ENCODE assay signal across 14 cellular contexts in genomic region chr7:128271471-128272454, GRCh38. TPM values are rescaled to one million over a fixed set of nuclear protein-coding genes. Genes with fewer than 3 reads are reported as not detected.
DNase-seq lines count a peak whose midpoint lies in the region; ATAC-seq, FAIRE-seq and TF ChIP-seq lines count a peak whose summit lies in the region.
"Had no signal": no experiment of that assay in that cellular context is flagged by ENCODE, and none has a peak within 500 bp of the region (broad histone marks: within the 10 kb centered on the region; RNA-seq: fewer than 3 reads in every experiment).

No MANE protein-coding gene starts in this region.

- peak overlapping the region in 1 of 2 donors; percentile 34 for H3K9ac ChIP-seq in kidney (ENCODE audit: low read length in 2 of 2)
- H3K9ac ChIP-seq in skeletal muscle satellite cell (ENCODE audit: low read depth, low read length): peak overlapping the region; percentile 46
- H3K9ac ChIP-seq: KMS-11 had no signal

- FAIRE-seq in kidney (lab: Jason Lieb, UNC): no peak

- peaks cover 28% of the 10 kb centered on the region for H3K27me3 Mint-ChIP-seq in dendritic cell treated with granulocyte-macrophage colony-stimulating factor and Interleukin-4, amounts not matched to agents 40 ng/mL and 50 ng/mL, for 4 days
- peaks cover 5% of the 10 kb centered on the region for H3K27me3 Mint-ChIP-seq in endothelial cell (ENCODE audit: unreplicated experiment)

- no peak for ATAC-seq in HG03280 (IDR thresholded peaks at IDR 0.05; ENCODE audit: unreplicated experiment)
- ATAC-seq: activated CD8-positive, alpha-beta T cell treated with anti-CD3 and anti-CD28 coated beads for 36 hours had no signal

- intact Hi-C loops in dendritic cell treated with granulocyte-macrophage colony-stimulating factor and Interleukin-4, amounts not matched to agents 40 ng/mL and 50 ng/mL, for 4 days (cut with micrococcal nuclease): no loop called here
- intact Hi-C loops in kidney (cut with DNase I): no loop called here

- no peak overlapping the region for H3K27ac Mint-ChIP-seq in dendritic cell treated with granulocyte-macrophage colony-stimulating factor and Interleukin-4, amounts not matched to agents 40 ng/mL and 50 ng/mL, for 4 days
- H3K27ac Mint-ChIP-seq in endothelial cell (ENCODE audit: unreplicated experiment): no peak overlapping the region
- H3K27ac Mint-ChIP-seq: activated CD8-positive, alpha-beta T cell treated with anti-CD3 and anti-CD28 coated beads for 36 hours; brain had no signal

- peak; percentile 20 for DNase-seq in ELF-1 (ENCODE audit: low read depth, low spot score)
- DNase-seq in kidney: no peak
- DNase-seq in NCI-H1436 treated with DMSO at 0.1 percent for 48 hours (lab: John Stamatoyannopoulos, UW): no peak
- no peak for DNase-seq in DMS153 (lab: John Stamatoyannopoulos, UW)
- no peak for DNase-seq in endothelial cell (ENCODE audit: low spot score)
- DNase-seq: activated CD8-positive, alpha-beta T cell treated with anti-CD3 and anti-CD28 coated beads for 36 hours; DMS 273 treated with DMSO at 0.1 percent for 48 hours; NCI-H345 had no signal

- H3K4me1 ChIP-seq in kidney (ENCODE audit: control insufficient read depth in 1 of 2, insufficient read depth in 1 of 2, low read depth in 1 of 2, low read length in 2 of 2) (peaks cover 6 to 16% of the 10 kb centered on the region in 2 donors), skeletal muscle satellite cell (ENCODE audit: control insufficient read depth, insufficient read depth, low read length) (peaks cover 21% of the 10 kb centered on the region)

- H3K36me3 ChIP-seq in kidney (ENCODE audit: control insufficient read depth in 1 of 2, insufficient read depth in 2 of 2, low read length in 2 of 2) (no peaks in the 10 kb centered on the region), skeletal muscle satellite cell (ENCODE audit: insufficient read depth, low read length) (no peaks in the 10 kb centered on the region)

- no peaks in the 10 kb centered on the region for H3K9me3 Mint-ChIP-seq in dendritic cell treated with granulocyte-macrophage colony-stimulating factor and Interleukin-4, amounts not matched to agents 40 ng/mL and 50 ng/mL, for 4 days
- H3K9me3 Mint-ChIP-seq in endothelial cell (ENCODE audit: unreplicated experiment): no peaks in the 10 kb centered on the region
- H3K9me3 Mint-ChIP-seq: activated CD8-positive, alpha-beta T cell treated with anti-CD3 and anti-CD28 coated beads for 36 hours had no signal

- peak overlapping the region; percentile 6 to 39 for H3K4me3 ChIP-seq in kidney (ENCODE audit: low read length in 2 of 2)
- peak overlapping the region; percentile 48 for H3K4me3 ChIP-seq in skeletal muscle satellite cell (ENCODE audit: low read length)

- H3K4me3 Mint-ChIP-seq in dendritic cell treated with granulocyte-macrophage colony-stimulating factor and Interleukin-4, amounts not matched to agents 40 ng/mL and 50 ng/mL, for 4 days: peak overlapping the region; percentile 75
- no peak overlapping the region for H3K4me3 Mint-ChIP-seq in endothelial cell (ENCODE audit: unreplicated experiment)
- H3K4me3 Mint-ChIP-seq: activated CD8-positive, alpha-beta T cell treated with anti-CD3 and anti-CD28 coated beads for 36 hours had no signal

- H3K9me3 ChIP-seq in kidney (ENCODE audit: control insufficient read depth in 1 of 2, low read length in 2 of 2) (no peaks in the 10 kb centered on the region), skeletal muscle satellite cell (replicated peaks; ENCODE audit: low read length) (no peaks in the 10 kb centered on the region)

- H3K4me2 ChIP-seq in skeletal muscle satellite cell (ENCODE audit: low read length): peak overlapping the region; percentile 63
- H3K4me2 ChIP-seq: KMS-11 had no signal

- no peak for TF ChIP-seq CTCF in kidney (IDR thresholded peaks at IDR 0.05; ENCODE audit: borderline replicate concordance, extremely low read depth, insufficient read depth)
- no peak for TF ChIP-seq CTCF in endothelial cell (IDR thresholded peaks at IDR 0.05; ENCODE audit: unreplicated experiment)

- H3K36me3 Mint-ChIP-seq in dendritic cell treated with granulocyte-macrophage colony-stimulating factor and Interleukin-4, amounts not matched to agents 40 ng/mL and 50 ng/mL, for 4 days (ENCODE audit: low read depth): no peaks in the 10 kb centered on the region
- peaks cover 4% of the 10 kb centered on the region for H3K36me3 Mint-ChIP-seq in endothelial cell (ENCODE audit: low read depth, unreplicated experiment)

- H3K4me1 Mint-ChIP-seq in dendritic cell treated with granulocyte-macrophage colony-stimulating factor and Interleukin-4, amounts not matched to agents 40 ng/mL and 50 ng/mL, for 4 days (ENCODE audit: low read depth): peaks cover 43% of the 10 kb centered on the region
- H3K4me1 Mint-ChIP-seq in endothelial cell (ENCODE audit: unreplicated experiment): peaks cover 5% of the 10 kb centered on the region

- H3K27ac ChIP-seq in kidney (ENCODE audit: low read depth in 2 of 2, low read length in 2 of 2): no peak overlapping the region
- H3K27ac ChIP-seq: KMS-11 had no signal

- H3K27me3 ChIP-seq in skeletal muscle satellite cell (ENCODE audit: control insufficient read depth, insufficient read depth, low read length): no peaks in the 10 kb centered on the region

RNA-seq across cellular contexts. Expression of gene LEP, which starts 30.7 kb away (rescaled TPM):
- total RNA-seq in kidney: not detected
- not detected for polyA plus RNA-seq in kidney (ENCODE audit: insufficient read depth, low read depth, low replicate concordance)
- total RNA-seq in skeletal muscle satellite cell (2012; rRNA removed): 0.66 TPM in 1 of 2 replicates, not detected in the other
- total RNA-seq in endothelial cell (ENCODE audit: unreplicated experiment): not detected
- total RNA-seq: activated CD8-positive, alpha-beta T cell treated with anti-CD3 and anti-CD28 coated beads for 36 hours; SK-MEL-5 had no signal
